ENCODE assay signal across 9 cellular contexts in genomic region chr17:82217530-82218204, GRCh38. TPM values are rescaled to one million over a fixed set of nuclear protein-coding genes. Genes with fewer than 3 reads are reported as not detected.
A peak's percentile ranks its signal among the peaks of the same experiment; 100 is the strongest.
DNase-seq lines count a peak whose midpoint lies in the region; ATAC-seq and TF ChIP-seq lines count a peak whose summit lies in the region.
"Had no signal": no experiment of that assay in that cellular context is flagged by ENCODE, and none has a peak within 500 bp of the region (broad histone marks: within the 10 kb centered on the region; RNA-seq: fewer than 3 reads in every experiment).

No MANE protein-coding gene starts in this region.

- no peaks in the 10 kb centered on the region for H3K36me3 Mint-ChIP-seq in natural killer cell
- H3K36me3 Mint-ChIP-seq: neural progenitor cell had no signal

- peaks cover 28 to 53% of the 10 kb centered on the region in 2 donors for H3K4me1 Mint-ChIP-seq in natural killer cell

- H3K9ac ChIP-seq in NT2/D1 (ENCODE audit: insufficient read length, low read depth), result peak overlapping the region; percentile 56
- H3K9ac ChIP-seq: neural progenitor cell had no signal

- ATAC-seq in natural killer cell, result peak; percentile 9 to 60 (median 16)
- no peak for ATAC-seq in HG03045 (IDR thresholded peaks at IDR 0.05; ENCODE audit: unreplicated experiment)

- intact Hi-C loops in natural killer cell (cut with micrococcal nuclease), result loop anchor here (2.0 to 5.0 kb wide), 2 partner anchors 13 to 80 kb away; no protein-coding TSS in a partner anchor

- POLR2A ChIA-PET in BJ (lab: Charles Lee), result no interaction called here

- peak overlapping the region; percentile 92 to 96 for H3K27ac Mint-ChIP-seq in natural killer cell
- H3K27ac Mint-ChIP-seq: neural progenitor cell had no signal

- no peak for TF ChIP-seq CTCF in BJ (IDR thresholded peaks at IDR 0.05; ENCODE audit: insufficient read depth, low read depth, low read length)
- TF ChIP-seq CTCF in natural killer cell (IDR thresholded peaks at IDR 0.05), result no peak

- H3K4me3 ChIP-seq in BJ (ENCODE audit: low read depth, low read length) (no peak overlapping the region), NT2/D1 (ENCODE audit: insufficient read length, low read depth) (no peak overlapping the region)
- H3K4me3 ChIP-seq: neural progenitor cell had no signal

- peaks cover 15% of the 10 kb centered on the region for H3K4me1 ChIP-seq in NT2/D1 (ENCODE audit: insufficient read depth, insufficient read length)
- H3K4me1 ChIP-seq: neural progenitor cell had no signal

- peak overlapping the region; percentile 25 for H3K4me3 Mint-ChIP-seq in natural killer cell
- H3K4me3 Mint-ChIP-seq: neural progenitor cell had no signal

- 0 out of 2 replicates have a peak, but pooled peaks cover 3% of the 10 kb centered on the region for H3K9me3 ChIP-seq in NT2/D1 (ENCODE audit: insufficient read depth, low read length)

- no peaks in the 10 kb centered on the region for H3K27me3 ChIP-seq in BJ (ENCODE audit: control insufficient read depth, insufficient read depth, low read length)
- H3K27me3 ChIP-seq in NT2/D1 (ENCODE audit: insufficient read depth, insufficient read length), result peaks cover 14% of the 10 kb centered on the region

- DNase-seq in BJ (ENCODE audit: low read depth), result peak; percentile 46
- DNase-seq in NT2/D1 (ENCODE audit: low read depth, low spot score), result no peak
- peak; percentile 74 to 85 for DNase-seq in dermis microvascular lymphatic vessel endothelial cell (ENCODE audit: low read depth in 2 of 2)
- DNase-seq in natural killer cell, result peak; percentile 66
- no peak for DNase-seq in epidermal melanocyte (ENCODE audit: insufficient read length, low spot score)
- no peak for DNase-seq in effector CD8-positive, alpha-beta T cell (lab: John Stamatoyannopoulos, UW)
- DNase-seq in effector CD4-positive, alpha-beta T cell, result no peak

- H3K27me3 Mint-ChIP-seq in natural killer cell (ENCODE audit: low read depth in 2 of 2), result no peaks in the 10 kb centered on the region

- H3K9me3 Mint-ChIP-seq in natural killer cell, result no peaks in the 10 kb centered on the region

- CTCF ChIA-PET in BJ (lab: Yijun Ruan, JAX), result interaction anchor here (1.5 to 1.7 kb wide), 2 partner anchors 12 to 19 kb away, joined by 5 to 6 read pairs; no protein-coding TSS in a partner anchor

- no peaks in the 10 kb centered on the region for H3K36me3 ChIP-seq in BJ (ENCODE audit: control insufficient read depth, insufficient read depth, low read length)
- H3K36me3 ChIP-seq in NT2/D1 (ENCODE audit: insufficient read depth, insufficient read length, low read length), result no peaks in the 10 kb centered on the region
- H3K36me3 ChIP-seq: neural progenitor cell had no signal

RNA-seq across cellular contexts. Expression of gene CCDC57, which starts 5.0 kb away (rescaled TPM):
- 11.6 and 15.4 TPM in 2 replicates for polyA plus RNA-seq in BJ (2011; rRNA removed)
- 7.9 and 11.7 TPM in 2 replicates for polyA minus RNA-seq in BJ (2011; rRNA and poly(A)+ RNA removed)
- total RNA-seq in dermis microvascular lymphatic vessel endothelial cell (2.8 and 5.4 TPM in 2 replicates), natural killer cell (10 to 100 TPM; 69.7 to 79.2 (median 75.1) TPM)

RNA-seq across cellular contexts. Expression of gene SLC16A3, which starts 11.2 kb away (rescaled TPM):
- 152 and 338 TPM in 2 replicates for polyA plus RNA-seq in BJ (2011; rRNA removed)
- 101 and 154 TPM in 2 replicates for polyA minus RNA-seq in BJ (2011; rRNA and poly(A)+ RNA removed)
- total RNA-seq in dermis microvascular lymphatic vessel endothelial cell (62.3 and 95.6 TPM in 2 replicates), natural killer cell (100 to 1,000 TPM; 172 to 365 (median 296) TPM)

RNA-seq across cellular contexts. Expression of gene CSNK1D, which starts 55.8 kb away (rescaled TPM):
- polyA plus RNA-seq in BJ (2011; rRNA removed), result 57.6 and 118 TPM in 2 replicates
- 68.4 and 76.6 TPM in 2 replicates for polyA minus RNA-seq in BJ (2011; rRNA and poly(A)+ RNA removed)
- total RNA-seq in dermis microvascular lymphatic vessel endothelial cell (36.1 and 56.0 TPM in 2 replicates), natural killer cell (100 to 1,000 TPM; 423 to 475 (median 468) TPM)

Comparison
In these comparisons a context has a peak if more than half of its experiments do, and no peak if none do; other contexts are left out.
1. DNase-seq: peak in BJ (single experiment), dermis microvascular lymphatic vessel endothelial cell (2 of 2) and natural killer cell (single experiment); none in NT2/D1 (single experiment), epidermal melanocyte (single experiment), effector CD8-positive, alpha-beta T cell (single experiment) and effector CD4-positive, alpha-beta T cell (single experiment).
2. RNA of gene CCDC57, which starts 5.0 kb away (total RNA-seq): 69.7 to 79.2 TPM in natural killer cell; 2.8 to 5.4 TPM in dermis microvascular lymphatic vessel endothelial cell; every median in the first group is over 10 times any median in the second.